Comparison of ENCODE assay signal across 10 cellular contexts in the genomic region with DNA sequence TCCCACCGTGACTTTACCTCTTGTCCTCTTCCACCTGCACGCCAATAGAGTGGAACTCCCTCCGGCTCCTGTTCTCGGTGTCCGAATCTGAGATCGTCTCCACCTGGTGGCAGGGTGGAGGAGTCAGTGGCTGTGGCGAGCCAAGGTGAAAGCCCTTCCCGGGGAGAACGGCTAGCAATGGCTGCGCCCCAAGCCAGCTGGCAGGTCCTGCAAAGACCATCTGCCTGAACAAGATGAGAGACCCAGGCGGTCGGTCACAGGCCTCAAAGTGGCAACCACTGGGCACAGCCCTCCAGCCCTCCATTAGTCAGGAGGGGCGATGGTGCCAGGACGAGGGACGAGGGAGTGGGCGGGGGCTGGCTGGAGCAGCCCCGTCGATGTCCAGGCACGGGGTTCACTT. TPM values are rescaled to one million over a fixed set of nuclear protein-coding genes. Genes with fewer than 3 reads are reported as not detected.
A peak's percentile ranks its signal among the peaks of the same experiment; 100 is the strongest.
DNase-seq lines count a peak whose midpoint lies in the region; ATAC-seq, FAIRE-seq and TF ChIP-seq lines count a peak whose summit lies in the region.
"Had no signal": no experiment of that assay in that cellular context is flagged by ENCODE, and none has a peak within 500 bp of the region (broad histone marks: within the 10 kb centered on the region; RNA-seq: fewer than 3 reads in every experiment).

No MANE protein-coding gene starts in this region.

- H3K4me1 ChIP-seq in CD8-positive, alpha-beta T cell (ENCODE audit: insufficient read depth, low read length), result peaks cover 8% of the 10 kb centered on the region
- H3K4me1 ChIP-seq in HUES64 (ENCODE audit: insufficient read depth, low read length), result no peaks in the 10 kb centered on the region
- peaks cover 5% of the 10 kb centered on the region for H3K4me1 ChIP-seq in mucosa of descending colon (ENCODE audit: low read depth)

- H3K27ac Mint-ChIP-seq in CD8-positive, alpha-beta T cell, result no peak overlapping the region

- H3K4me3 ChIP-seq in CD8-positive, alpha-beta T cell (ENCODE audit: low read depth, low read length), result peak overlapping the region; percentile 52
- H3K4me3 ChIP-seq in HUES64 (ENCODE audit: low read length), result peak overlapping the region; percentile 63
- no peak overlapping the region for H3K4me3 ChIP-seq in bronchial epithelial cell (ENCODE audit: low read depth, low read length)
- H3K4me3 ChIP-seq in mucosa of descending colon, result no peak overlapping the region

- intact Hi-C loops in CD8-positive, alpha-beta T cell (cut with DNase I, micrococcal nuclease), result loop anchor here in 1 of 2 experiments (1.0 kb wide), 1 partner anchor 33 kb away; no protein-coding TSS in a partner anchor
- intact Hi-C loops in mucosa of descending colon (cut with DNase I, micrococcal nuclease), result no loop called here

- no peak for ATAC-seq in CD8-positive, alpha-beta T cell
- ATAC-seq in mucosa of descending colon (peak; percentile 42), GM21526 (IDR thresholded peaks at IDR 0.05; ENCODE audit: low FRiP score, unreplicated experiment) (no peak), HG02763 (IDR thresholded peaks at IDR 0.05; ENCODE audit: unreplicated experiment) (no peak)

- DNase-seq in CD8-positive, alpha-beta T cell, result peak in 1 of 7 experiments; percentile 47
- no peak for DNase-seq in bronchial epithelial cell (ENCODE audit: low read depth)
- no peak for DNase-seq in mucosa of descending colon
- DNase-seq in activated effector memory CD4-positive, alpha-beta T cell treated with anti-CD3 and anti-CD28 coated beads, Interleukin-2, amount 50 U/mL, for 16 hours, result no peak
- DNase-seq in LoVo (ENCODE audit: low spot score), result no peak
- DNase-seq: NCI-H187 treated with DMSO at 0.1 percent for 48 hours had no signal

- H3K9me3 ChIP-seq in CD8-positive, alpha-beta T cell (ENCODE audit: low read length), result no peaks in the 10 kb centered on the region
- H3K9me3 ChIP-seq in HUES64 (ENCODE audit: insufficient read depth, low read depth, low read length), result no peaks in the 10 kb centered on the region
- H3K9me3 ChIP-seq in mucosa of descending colon, result no peaks in the 10 kb centered on the region

- H3K27me3 Mint-ChIP-seq in CD8-positive, alpha-beta T cell (ENCODE audit: low read depth), result peaks cover 43% of the 10 kb centered on the region

- H3K9me3 Mint-ChIP-seq in CD8-positive, alpha-beta T cell, result no peaks in the 10 kb centered on the region

- peaks cover 3% of the 10 kb centered on the region for H3K4me1 Mint-ChIP-seq in CD8-positive, alpha-beta T cell (ENCODE audit: low read depth)

- H3K27ac ChIP-seq in CD8-positive, alpha-beta T cell (ENCODE audit: low read depth, low read length), result no peak overlapping the region
- H3K27ac ChIP-seq in HUES64 (ENCODE audit: low read depth, low read length), result no peak overlapping the region

- no peak overlapping the region; the same call in 1 of the 2 replicates for H3K9ac ChIP-seq in HUES64 (ENCODE audit: low read depth, low read length)

- POLR2A ChIA-PET in CD8-positive, alpha-beta T cell (lab: Charles Lee), result interaction anchor here (1.1 kb wide), 1 partner anchor 19 kb away, joined by 3 read pairs; no protein-coding TSS in a partner anchor

- CTCF ChIA-PET in CD8-positive, alpha-beta T cell (lab: Charles Lee), result interaction anchor here (1.5 to 1.6 kb wide), 2 partner anchors 13 to 32 kb away, joined by 3 to 9 read pairs; no protein-coding TSS in a partner anchor

- H3K4me3 Mint-ChIP-seq in CD8-positive, alpha-beta T cell, result peak overlapping the region; percentile 70

- peaks cover 15% of the 10 kb centered on the region for H3K27me3 ChIP-seq in CD8-positive, alpha-beta T cell (ENCODE audit: insufficient read depth, low read length)
- H3K27me3 ChIP-seq in HUES64 (ENCODE audit: insufficient read depth, low read length) (peaks cover 62% of the 10 kb centered on the region), bronchial epithelial cell (ENCODE audit: control insufficient read depth, insufficient read depth, low read length) (peaks cover 11% of the 10 kb centered on the region)

- no peaks in the 10 kb centered on the region for H3K36me3 Mint-ChIP-seq in CD8-positive, alpha-beta T cell

- no peak for TF ChIP-seq CTCF in CD8-positive, alpha-beta T cell (IDR thresholded peaks at IDR 0.05)
- TF ChIP-seq CTCF in bronchial epithelial cell (IDR thresholded peaks at IDR 0.05; ENCODE audit: insufficient read depth, low read length, severe bottlenecking) (peak; percentile 25), mucosa of descending colon (IDR thresholded peaks at IDR 0.05) (no peak)

- FAIRE-seq in bronchial epithelial cell (lab: Jason Lieb, UNC), result no peak
- FAIRE-seq: colon had no signal

- WGBS in HUES64, result 35% methylated on average over 19 of the region's 19 CpGs

- H3K36me3 ChIP-seq in CD8-positive, alpha-beta T cell (ENCODE audit: insufficient read depth, low read length), result no peaks in the 10 kb centered on the region
- H3K36me3 ChIP-seq in HUES64 (ENCODE audit: insufficient read depth, low read length) (no peaks in the 10 kb centered on the region), bronchial epithelial cell (ENCODE audit: control insufficient read depth, insufficient read depth, low read length) (no peaks in the 10 kb centered on the region), mucosa of descending colon (ENCODE audit: low read depth) (no peaks in the 10 kb centered on the region)

RNA-seq across cellular contexts. Expression of gene SMIM12, which starts 25.4 kb away (rescaled TPM):
- 10 to 100 TPM; 46.6 to 48.7 TPM for total RNA-seq in CD8-positive, alpha-beta T cell
- 29.1 TPM for polyA plus RNA-seq in HUES64 (2013, experiment 1 of 2)
- polyA plus RNA-seq in HUES64 (2013, experiment 2 of 2), result 29.1 TPM
- total RNA-seq in bronchial epithelial cell, result 34.8 and 36.1 TPM in 2 replicates
- 10 to 100 TPM; 50.8 to 53.8 (median 51.8) TPM for total RNA-seq in mucosa of descending colon

RNA-seq across cellular contexts. Expression of gene DLGAP3, which starts 44.5 kb away (rescaled TPM):
- total RNA-seq in CD8-positive, alpha-beta T cell, result under 1 TPM; 0.44 to 0.76 TPM
- polyA plus RNA-seq in HUES64 (2013, experiment 1 of 2), result 4.2 TPM
- 4.2 TPM for polyA plus RNA-seq in HUES64 (2013, experiment 2 of 2)
- not detected in 2 replicates for total RNA-seq in bronchial epithelial cell
- total RNA-seq in mucosa of descending colon, result under 1 TPM; 0.35 to 0.60 (median 0.41) TPM

Comparison
In these comparisons a context has a peak if more than half of its experiments do, and no peak if none do; other contexts are left out.
1. H3K4me3 ChIP-seq: peak in CD8-positive, alpha-beta T cell (single experiment) and HUES64 (single experiment); none in bronchial epithelial cell (single experiment) and mucosa of descending colon (single experiment).